ENCODE assay signal across 8 cellular contexts in the genomic region with DNA sequence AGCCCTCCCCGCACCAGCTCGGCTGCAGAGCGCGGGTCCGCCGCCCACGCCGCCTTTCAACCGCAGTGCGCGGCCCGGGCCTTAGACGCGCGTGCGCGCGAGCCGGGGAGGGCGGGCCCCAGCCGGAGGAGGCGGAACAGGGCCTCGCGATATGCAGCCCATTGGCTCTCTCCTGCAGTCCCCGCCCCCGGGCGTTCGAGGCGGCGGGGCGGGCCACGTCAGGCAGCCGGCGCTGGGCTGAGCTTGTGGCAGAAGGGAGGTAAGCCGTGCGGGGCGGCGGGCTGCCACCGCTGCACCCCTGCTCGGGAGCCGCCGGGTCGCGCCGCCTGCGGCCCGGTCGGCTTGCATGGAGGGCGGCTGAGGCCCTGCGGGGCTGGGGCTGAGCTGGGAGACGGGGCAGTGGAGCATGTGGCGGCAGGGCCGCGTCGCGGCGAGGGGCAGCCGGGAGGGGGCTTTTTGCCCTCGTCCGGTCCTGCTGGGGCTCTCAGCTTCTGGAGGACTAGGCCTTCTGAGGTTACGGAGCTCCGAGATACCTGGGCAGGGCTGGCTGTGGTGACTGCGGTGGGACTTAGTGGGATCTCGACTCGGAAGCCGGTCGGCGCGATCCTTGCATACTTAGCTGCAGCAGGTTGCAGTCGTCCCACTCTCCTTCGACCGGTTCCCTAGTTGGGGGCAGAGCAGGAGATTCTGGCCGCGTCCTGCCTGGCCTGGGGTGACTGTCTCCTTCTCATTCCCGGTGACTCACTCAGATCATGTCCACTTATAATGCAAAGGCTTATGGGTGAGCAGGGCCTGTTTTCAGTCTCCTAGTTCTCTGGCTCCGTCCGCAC. TPM values are rescaled to one million over a fixed set of nuclear protein-coding genes. Genes with fewer than 3 reads are reported as not detected.
DNase-seq lines count a peak whose midpoint lies in the region; ATAC-seq, FAIRE-seq and TF ChIP-seq lines count a peak whose summit lies in the region.

A gene with protein sequence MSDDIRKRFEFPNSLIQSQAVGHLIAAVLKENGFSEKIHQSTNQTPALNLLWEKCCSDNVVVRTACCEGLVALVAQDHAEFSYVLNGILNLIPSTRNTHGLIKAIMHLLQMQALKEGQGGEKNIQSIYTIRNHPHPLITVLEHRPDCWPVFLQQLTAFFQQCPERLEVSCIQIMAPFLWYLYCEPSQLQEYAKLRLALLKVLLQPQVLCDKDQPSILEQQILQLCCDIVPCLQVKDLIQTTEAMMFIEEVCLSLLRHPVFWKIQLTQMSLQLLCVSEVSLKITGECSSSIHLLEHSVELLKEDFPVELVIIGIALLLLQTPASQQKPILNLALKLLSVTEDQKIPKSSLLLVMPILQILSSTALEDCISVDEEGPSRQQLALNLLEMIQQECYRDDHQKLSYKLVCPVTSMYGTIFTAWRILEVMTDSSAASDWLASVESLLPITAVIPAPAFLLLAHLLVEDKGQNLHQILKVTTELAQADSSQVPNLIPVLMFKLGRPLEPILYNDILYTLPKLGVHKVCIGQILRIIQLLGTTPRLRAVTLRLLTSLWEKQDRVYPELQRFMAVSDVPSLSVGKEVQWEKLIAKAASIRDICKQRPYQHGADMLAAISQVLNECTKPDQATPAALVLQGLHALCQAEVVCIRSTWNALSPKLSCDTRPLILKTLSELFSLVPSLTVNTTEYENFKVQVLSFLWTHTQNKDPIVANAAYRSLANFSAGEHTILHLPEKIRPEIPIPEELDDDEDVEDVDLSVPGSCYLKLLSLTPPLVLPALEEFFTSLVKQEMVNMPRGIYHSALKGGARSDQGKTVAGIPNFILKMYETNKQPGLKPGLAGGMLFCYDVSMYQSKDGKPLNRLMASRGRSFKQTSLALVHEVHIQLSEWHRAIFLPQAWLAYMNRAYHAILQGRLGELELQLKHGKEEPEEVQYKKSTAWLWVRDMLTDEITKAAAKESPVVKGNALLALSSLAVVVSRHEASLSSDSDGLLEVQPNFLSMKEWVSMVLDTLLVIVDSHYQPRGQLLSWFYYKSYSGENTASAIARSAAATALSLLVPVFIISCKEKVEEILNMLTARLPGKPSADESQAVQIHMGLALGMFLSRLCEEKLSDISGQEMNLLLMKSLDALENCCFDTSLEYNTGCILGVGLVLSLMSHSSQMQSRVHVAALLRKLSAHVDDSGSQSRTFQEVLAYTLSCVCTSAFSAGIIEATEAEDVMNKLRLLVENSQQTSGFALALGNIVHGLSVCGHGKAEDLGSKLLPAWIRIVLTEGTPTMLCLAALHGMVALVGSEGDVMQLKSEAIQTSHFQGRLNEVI (N-terminal part only) (plus strand): TSS at position 225 of the 830 bp plus-strand sequence. CDS start 31,095 bp downstream, outside the sequence.

- peaks cover 50% of the 10 kb centered on the region for H3K79me2 ChIP-seq in astrocyte (ENCODE audit: insufficient read depth, low read length)

- peaks cover 31% of the 10 kb centered on the region for H4K20me1 ChIP-seq in astrocyte (ENCODE audit: insufficient read depth, low read length)

- peak within 1 kb of the TSS; percentile 95 for H3K9ac ChIP-seq in astrocyte (ENCODE audit: low read length)

- H3K4me1 Mint-ChIP-seq in T-helper 1 cell treated with Interleukin-12 subunit alpha and Interleukin-12 subunit beta and Interleukin-4 antibody, amounts not matched to agents 30 μg/mL and 1 μg/mL, for 36 hours (ENCODE audit: low read depth), result peaks cover 13% of the 10 kb centered on the region
- H3K4me1 Mint-ChIP-seq in astrocyte (ENCODE audit: low read depth, unreplicated experiment), result peaks cover 10% of the 10 kb centered on the region

- H3K27me3 ChIP-seq in astrocyte (ENCODE audit: insufficient read depth, low read length), result no peaks in the 10 kb centered on the region

- FAIRE-seq in GM12891 (lab: Jason Lieb, UNC), result peak; percentile 98
- no peak for FAIRE-seq in astrocyte (lab: Jason Lieb, UNC)

- peak within 1 kb of the TSS; percentile 82 for H3K4me3 ChIP-seq in astrocyte (ENCODE audit: insufficient read depth, low read depth, low read length)

- TF ChIP-seq CTCF in astrocyte (IDR thresholded peaks at IDR 0.05; ENCODE audit: insufficient read depth, low read depth, low read length), result no peak

- no peaks in the 10 kb centered on the region for H3K36me3 ChIP-seq in astrocyte (ENCODE audit: insufficient read depth, low read length)

- H3K27me3 Mint-ChIP-seq in T-helper 1 cell treated with Interleukin-12 subunit alpha and Interleukin-12 subunit beta and Interleukin-4 antibody, amounts not matched to agents 30 μg/mL and 1 μg/mL, for 36 hours (ENCODE audit: low read depth), result no peaks in the 10 kb centered on the region
- no peaks in the 10 kb centered on the region for H3K27me3 Mint-ChIP-seq in astrocyte (ENCODE audit: low read depth, unreplicated experiment)

- H3K4me1 ChIP-seq in astrocyte (ENCODE audit: insufficient read depth, low read length), result peaks cover 10% of the 10 kb centered on the region

- peak within 1 kb of the TSS; percentile 89 for H3K4me2 ChIP-seq in astrocyte (ENCODE audit: low read length)

- peak; percentile 99 for ATAC-seq in HG02840 (IDR thresholded peaks at IDR 0.05; ENCODE audit: low FRiP score, unreplicated experiment)

- H3K9me3 Mint-ChIP-seq in T-helper 1 cell treated with Interleukin-12 subunit alpha and Interleukin-12 subunit beta and Interleukin-4 antibody, amounts not matched to agents 30 μg/mL and 1 μg/mL, for 36 hours, result no peaks in the 10 kb centered on the region
- H3K9me3 Mint-ChIP-seq in astrocyte (ENCODE audit: unreplicated experiment), result no peaks in the 10 kb centered on the region

- H3K9me3 ChIP-seq in astrocyte (ENCODE audit: insufficient read depth, low read depth, low read length), result no peaks in the 10 kb centered on the region

- DNase-seq in GM12891 (ENCODE audit: insufficient read length, low spot score), result peak; percentile 88
- peak; percentile 77 for DNase-seq in NCI-H1436 treated with DMSO at 0.1 percent for 48 hours (lab: John Stamatoyannopoulos, UW)
- DNase-seq in astrocyte (ENCODE audit: low read depth), result peak; percentile 87
- DNase-seq in hepatic stellate cell (ENCODE audit: low spot score), result peak; percentile 95
- DNase-seq in renal cortical epithelial cell (ENCODE audit: low read depth), result peak; percentile 82
- no peak for DNase-seq in NOMO-1 (lab: John Stamatoyannopoulos, UW; ENCODE audit: unreplicated experiment in 2 of 2)

- H3K4me3 Mint-ChIP-seq in T-helper 1 cell treated with Interleukin-12 subunit alpha and Interleukin-12 subunit beta and Interleukin-4 antibody, amounts not matched to agents 30 μg/mL and 1 μg/mL, for 36 hours, result peak within 1 kb of the TSS; percentile 88
- H3K4me3 Mint-ChIP-seq in astrocyte (ENCODE audit: unreplicated experiment), result peak within 1 kb of the TSS; percentile 84

- H3K27ac Mint-ChIP-seq in T-helper 1 cell treated with Interleukin-12 subunit alpha and Interleukin-12 subunit beta and Interleukin-4 antibody, amounts not matched to agents 30 μg/mL and 1 μg/mL, for 36 hours, result peak within 1 kb of the TSS; percentile 87
- peak within 1 kb of the TSS; percentile 86 for H3K27ac Mint-ChIP-seq in astrocyte (ENCODE audit: unreplicated experiment)

- H3K27ac ChIP-seq in astrocyte (ENCODE audit: low read depth, low read length), result peak within 1 kb of the TSS; percentile 87

- TF ChIP-seq POLR2A in GM12891 (IDR thresholded peaks at IDR 0.05; ENCODE audit: low read depth, low read length), result peak; percentile 93

- H2AFZ ChIP-seq in astrocyte (ENCODE audit: low read depth, low read length), result peak within 1 kb of the TSS; percentile 79

- peaks cover 3% of the 10 kb centered on the region for H3K36me3 Mint-ChIP-seq in T-helper 1 cell treated with Interleukin-12 subunit alpha and Interleukin-12 subunit beta and Interleukin-4 antibody, amounts not matched to agents 30 μg/mL and 1 μg/mL, for 36 hours (ENCODE audit: low read depth)
- no peaks in the 10 kb centered on the region for H3K36me3 Mint-ChIP-seq in astrocyte (ENCODE audit: low read depth, unreplicated experiment)

TF ChIP-seq in GM12891, 5 proteins besides CTCF, POLR2A, EP300 and RAD21:
- TF ChIP-seq POU2F2 (IDR thresholded peaks at IDR 0.05; ENCODE audit: low read depth, low read length), result peak; percentile 51; the same call in 1 of the 2 replicates
- TF ChIP-seq SPI1 (IDR thresholded peaks at IDR 0.05; ENCODE audit: low read depth, low read length), result no peak
- TF ChIP-seq POLR2AphosphoS5 (IDR thresholded peaks at IDR 0.05; ENCODE audit: low read depth, low read length), result peak; percentile 90
- peak; percentile 86 for TF ChIP-seq TAF1 (IDR thresholded peaks at IDR 0.05; ENCODE audit: low read depth, low read length)
- TF ChIP-seq PAX5 (IDR thresholded peaks at IDR 0.05; ENCODE audit: insufficient read depth, low read length, severe bottlenecking), result no peak

RNA-seq across cellular contexts. Expression of the gene that starts here (rescaled TPM):
- polyA plus RNA-seq in GM12891 (2012; ENCODE audit: low read depth, missing spikeins), result 23.2 TPM
- total RNA-seq in astrocyte (44.4 and 48.2 TPM in 2 replicates), renal cortical epithelial cell (53.5 and 118 TPM in 2 replicates)

Comparison
In these comparisons a context has a peak if more than half of its experiments do, and no peak if none do; other contexts are left out.
1. DNase-seq: peak in GM12891 (single experiment), NCI-H1436 treated with DMSO at 0.1 percent for 48 hours (single experiment), astrocyte (single experiment), hepatic stellate cell (single experiment) and renal cortical epithelial cell (single experiment); none in NOMO-1 (0 of 2).